1 cellular context compared by ENCODE assay signal in genomic region chr1:185520188-185520935, GRCh38.
TF ChIP-seq lines count a peak whose summit lies in the region.

No MANE protein-coding gene starts in this region.

TF ChIP-seq in K562, 482 proteins besides CTCF, POLR2A, EP300 and RAD21 (continued from another document):
- TF ChIP-seq ZBTB40 (IDR thresholded peaks at IDR 0.05) (peak; percentile 90), ZBTB40 (CRISPR knock-in tag; IDR thresholded peaks at IDR 0.05) (no peak; the same call in 1 of the 2 replicates), BACH1 (tag; IDR thresholded peaks at IDR 0.05) (peak; percentile 35; the same call in 1 of the 2 replicates), PCBP2 (IDR thresholded peaks at IDR 0.05; ENCODE audit: low read depth, low read length, poor library complexity, severe bottlenecking) (no peak), ZNF263 (CRISPR knock-in tag; IDR thresholded peaks at IDR 0.05; ENCODE audit: borderline replicate concordance) (no peak), GMEB1 (CRISPR knock-in tag; IDR thresholded peaks at IDR 0.05) (no peak), SMARCC2 (IDR thresholded peaks at IDR 0.05; ENCODE audit: low read depth) (no peak), ZSCAN32 (CRISPR knock-in tag; IDR thresholded peaks at IDR 0.05) (no peak), NFE2 (IDR thresholded peaks at IDR 0.05; ENCODE audit: low read depth) (peak; percentile 75), ZNF165 (CRISPR knock-in tag; IDR thresholded peaks at IDR 0.05; ENCODE audit: borderline replicate concordance) (no peak), ATF3 (IDR thresholded peaks at IDR 0.05) (peak; percentile 45; the same call in 1 of the 2 replicates), ATF3 (CRISPR knock-in tag; conservative IDR thresholded peaks at IDR 0.05) (no peak), HCFC1 (IDR thresholded peaks at IDR 0.05; ENCODE audit: low read depth, low read length) (no peak), MEIS2 (IDR thresholded peaks at IDR 0.05; ENCODE audit: partially characterized antibody) (peak; percentile 74), ZNF507 (tag; conservative IDR thresholded peaks at IDR 0.05) (no peak), ZNF140 (CRISPR knock-in tag; IDR thresholded peaks at IDR 0.05) (no peak), KAT8 (IDR thresholded peaks at IDR 0.05; ENCODE audit: low read depth) (no peak), TFAM (CRISPR knock-in tag; conservative IDR thresholded peaks at IDR 0.05) (no peak), HNRNPL (IDR thresholded peaks at IDR 0.05; ENCODE audit: low read depth, low read length) (no peak), ZNF316 (IDR thresholded peaks at IDR 0.05) (0 out of 2 replicates have a peak, but pooled peaks have one; percentile 4), MYNN (IDR thresholded peaks at IDR 0.05) (no peak), MYNN (CRISPR knock-in tag; IDR thresholded peaks at IDR 0.05) (no peak)
- TF ChIP-seq, protein P1, sequence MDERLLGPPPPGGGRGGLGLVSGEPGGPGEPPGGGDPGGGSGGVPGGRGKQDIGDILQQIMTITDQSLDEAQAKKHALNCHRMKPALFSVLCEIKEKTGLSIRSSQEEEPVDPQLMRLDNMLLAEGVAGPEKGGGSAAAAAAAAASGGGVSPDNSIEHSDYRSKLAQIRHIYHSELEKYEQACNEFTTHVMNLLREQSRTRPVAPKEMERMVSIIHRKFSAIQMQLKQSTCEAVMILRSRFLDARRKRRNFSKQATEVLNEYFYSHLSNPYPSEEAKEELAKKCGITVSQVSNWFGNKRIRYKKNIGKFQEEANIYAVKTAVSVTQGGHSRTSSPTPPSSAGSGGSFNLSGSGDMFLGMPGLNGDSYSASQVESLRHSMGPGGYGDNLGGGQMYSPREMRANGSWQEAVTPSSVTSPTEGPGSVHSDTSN (CRISPR knock-in tag; IDR thresholded peaks at IDR 0.05; ENCODE audit: low read depth): no peak
- TF ChIP-seq, protein P1 (tag; conservative IDR thresholded peaks at IDR 0.05; ENCODE audit: low read depth): peak; percentile 89
